Comparison of ENCODE assay signal across 8 cellular contexts in the genomic region with DNA sequence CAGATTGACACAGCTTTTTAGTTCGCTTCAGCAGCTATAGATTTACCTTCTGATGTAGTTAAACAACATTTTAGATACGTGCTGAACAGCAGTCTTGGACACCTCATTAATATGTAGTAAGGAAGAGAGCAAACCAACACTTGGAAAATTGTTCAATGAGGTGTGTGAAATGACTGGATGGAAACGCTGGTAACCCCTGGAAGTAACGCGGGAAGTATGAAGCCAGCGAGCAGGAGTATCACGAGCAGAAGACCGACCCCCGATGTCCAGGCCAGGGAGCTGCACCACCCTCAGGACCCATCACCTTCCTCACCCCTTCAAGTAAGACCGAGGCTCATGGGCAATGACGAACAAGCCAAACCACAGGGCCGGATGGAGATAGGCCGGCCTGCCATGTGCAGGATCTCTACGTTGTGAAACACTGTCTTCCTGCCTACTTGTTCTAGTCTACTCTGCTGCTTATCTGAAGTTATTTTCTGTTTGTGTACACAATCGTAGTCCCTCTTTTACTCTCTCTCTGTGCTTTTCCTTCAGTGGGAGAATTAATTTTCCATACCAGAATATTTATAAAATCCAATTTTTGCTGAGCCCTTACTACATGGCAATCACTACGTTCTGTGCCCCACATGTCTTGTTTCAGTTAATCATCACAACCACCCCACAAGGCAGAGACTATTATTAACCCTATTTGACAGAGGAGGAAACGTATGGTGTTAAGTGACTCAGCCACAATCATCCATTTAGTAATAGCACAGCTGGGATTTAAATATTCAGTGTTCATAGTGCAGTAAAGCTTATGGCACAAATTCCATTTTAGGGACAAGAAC.
A peak's percentile ranks its signal among the peaks of the same experiment; 100 is the strongest.
DNase-seq lines count a peak whose midpoint lies in the region; ATAC-seq, FAIRE-seq and TF ChIP-seq lines count a peak whose summit lies in the region.

No MANE protein-coding gene starts in this region.

- no peaks in the 10 kb centered on the region for H3K27me3 ChIP-seq in astrocyte (ENCODE audit: insufficient read depth, low read length)

- peaks cover 67% of the 10 kb centered on the region for H3K4me1 Mint-ChIP-seq in astrocyte (ENCODE audit: low read depth, unreplicated experiment)

- H3K9me3 Mint-ChIP-seq in astrocyte (ENCODE audit: unreplicated experiment) = no peaks in the 10 kb centered on the region

- no peak for FAIRE-seq in astrocyte (lab: Jason Lieb, UNC)

- TF ChIP-seq CTCF in GM20000 (IDR thresholded peaks at IDR 0.05; ENCODE audit: extremely low read depth, missing control alignments) = no peak
- TF ChIP-seq CTCF in astrocyte (IDR thresholded peaks at IDR 0.05; ENCODE audit: insufficient read depth, low read depth, low read length) = no peak

- peaks cover 32% of the 10 kb centered on the region for H3K79me2 ChIP-seq in astrocyte (ENCODE audit: insufficient read depth, low read length)

- peak overlapping the region; percentile 87 for H3K27ac Mint-ChIP-seq in astrocyte (ENCODE audit: unreplicated experiment)

- peak overlapping the region; percentile 92 for H3K27ac ChIP-seq in astrocyte (ENCODE audit: low read depth, low read length)

- no peaks in the 10 kb centered on the region for H3K9me3 ChIP-seq in astrocyte (ENCODE audit: insufficient read depth, low read depth, low read length)

- H3K4me2 ChIP-seq in astrocyte (ENCODE audit: low read length) = peak overlapping the region; percentile 51

- peak overlapping the region; percentile 10 for H3K4me3 Mint-ChIP-seq in astrocyte (ENCODE audit: unreplicated experiment)

- peak overlapping the region; percentile 53 for H3K9ac ChIP-seq in astrocyte (ENCODE audit: low read length)

- no peak overlapping the region for H3K4me3 ChIP-seq in astrocyte (ENCODE audit: insufficient read depth, low read depth, low read length)

- peaks cover 2% of the 10 kb centered on the region for H3K36me3 ChIP-seq in astrocyte (ENCODE audit: insufficient read depth, low read length)

- DNase-seq in EL = peak; percentile 78
- peak; percentile 36 for DNase-seq in GM20000 (ENCODE audit: low spot score)
- DNase-seq in astrocyte (ENCODE audit: low read depth) = peak; percentile 87
- peak; percentile 65 for DNase-seq in pulmonary artery endothelial cell (ENCODE audit: low read depth, low spot score)
- DNase-seq in NCI-H2171 treated with DMSO at 0.1 percent for 48 hours (lab: John Stamatoyannopoulos, UW) = no peak
- no peak for DNase-seq in stimulated activated CD4-positive, alpha-beta T cell treated with anti-CD3 and anti-CD28 coated beads, Interleukin-2, amount 100 ng/mL, for 24 hours
- no peak for DNase-seq in amygdala (lab: John Stamatoyannopoulos, UW)

- H3K36me3 Mint-ChIP-seq in astrocyte (ENCODE audit: low read depth, unreplicated experiment) = peaks cover 21% of the 10 kb centered on the region

- H3K4me1 ChIP-seq in astrocyte (ENCODE audit: insufficient read depth, low read length) = peaks cover 48% of the 10 kb centered on the region

- no peaks in the 10 kb centered on the region for H3K27me3 Mint-ChIP-seq in astrocyte (ENCODE audit: low read depth, unreplicated experiment)

- H2AFZ ChIP-seq in astrocyte (ENCODE audit: low read depth, low read length) = no peak overlapping the region

- peak; percentile 64 for ATAC-seq in HG03520 (IDR thresholded peaks at IDR 0.05; ENCODE audit: unreplicated experiment)

- no peaks in the 10 kb centered on the region for H4K20me1 ChIP-seq in astrocyte (ENCODE audit: insufficient read depth, low read length)

Comparison
In these comparisons a context has a peak if more than half of its experiments do, and no peak if none do; other contexts are left out.
1. DNase-seq: peak in EL (single experiment), GM20000 (single experiment), astrocyte (single experiment) and pulmonary artery endothelial cell (single experiment); none in NCI-H2171 treated with DMSO at 0.1 percent for 48 hours (single experiment), stimulated activated CD4-positive, alpha-beta T cell treated with anti-CD3 and anti-CD28 coated beads, Interleukin-2, amount 100 ng/mL, for 24 hours (0 of 2) and amygdala (0 of 56).